In the genomic region with DNA sequence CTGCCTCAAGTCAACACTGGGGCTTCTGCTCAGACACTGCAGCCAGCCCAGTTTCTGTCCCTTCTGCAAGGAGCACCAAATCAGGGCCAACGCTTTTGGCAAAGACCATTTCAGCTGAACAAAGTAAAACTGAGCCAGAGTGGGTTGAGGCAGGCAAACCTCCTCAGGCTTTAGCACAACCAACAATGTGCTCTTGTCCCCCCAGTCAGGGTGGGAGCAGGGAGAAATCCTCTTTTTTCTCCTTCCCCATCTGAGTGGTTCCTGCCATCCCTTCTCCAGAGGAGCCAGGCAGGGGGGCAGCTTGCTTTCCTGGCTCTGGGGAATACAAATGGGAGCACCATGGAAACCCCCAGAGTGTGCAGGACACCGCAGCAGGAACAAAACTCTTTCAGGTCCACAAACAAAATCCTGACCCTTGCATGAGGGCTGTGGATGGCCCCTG, we compare ENCODE assay signal across 1 cellular context.
TF ChIP-seq lines count a peak whose summit lies in the region.

No MANE protein-coding gene starts in this region.

TF ChIP-seq in GM12878, 131 proteins besides CTCF, POLR2A, EP300 and RAD21:
- no peak for TF ChIP-seq TCF3 (IDR thresholded peaks at IDR 0.05; ENCODE audit: borderline replicate concordance, insufficient read depth, low read depth, low read length)
- TF ChIP-seq RFX5 (IDR thresholded peaks at IDR 0.05; ENCODE audit: low read depth, low read length), result no peak
- TF ChIP-seq CHD4 (IDR thresholded peaks at IDR 0.05), result no peak
- TF ChIP-seq, protein P1, sequence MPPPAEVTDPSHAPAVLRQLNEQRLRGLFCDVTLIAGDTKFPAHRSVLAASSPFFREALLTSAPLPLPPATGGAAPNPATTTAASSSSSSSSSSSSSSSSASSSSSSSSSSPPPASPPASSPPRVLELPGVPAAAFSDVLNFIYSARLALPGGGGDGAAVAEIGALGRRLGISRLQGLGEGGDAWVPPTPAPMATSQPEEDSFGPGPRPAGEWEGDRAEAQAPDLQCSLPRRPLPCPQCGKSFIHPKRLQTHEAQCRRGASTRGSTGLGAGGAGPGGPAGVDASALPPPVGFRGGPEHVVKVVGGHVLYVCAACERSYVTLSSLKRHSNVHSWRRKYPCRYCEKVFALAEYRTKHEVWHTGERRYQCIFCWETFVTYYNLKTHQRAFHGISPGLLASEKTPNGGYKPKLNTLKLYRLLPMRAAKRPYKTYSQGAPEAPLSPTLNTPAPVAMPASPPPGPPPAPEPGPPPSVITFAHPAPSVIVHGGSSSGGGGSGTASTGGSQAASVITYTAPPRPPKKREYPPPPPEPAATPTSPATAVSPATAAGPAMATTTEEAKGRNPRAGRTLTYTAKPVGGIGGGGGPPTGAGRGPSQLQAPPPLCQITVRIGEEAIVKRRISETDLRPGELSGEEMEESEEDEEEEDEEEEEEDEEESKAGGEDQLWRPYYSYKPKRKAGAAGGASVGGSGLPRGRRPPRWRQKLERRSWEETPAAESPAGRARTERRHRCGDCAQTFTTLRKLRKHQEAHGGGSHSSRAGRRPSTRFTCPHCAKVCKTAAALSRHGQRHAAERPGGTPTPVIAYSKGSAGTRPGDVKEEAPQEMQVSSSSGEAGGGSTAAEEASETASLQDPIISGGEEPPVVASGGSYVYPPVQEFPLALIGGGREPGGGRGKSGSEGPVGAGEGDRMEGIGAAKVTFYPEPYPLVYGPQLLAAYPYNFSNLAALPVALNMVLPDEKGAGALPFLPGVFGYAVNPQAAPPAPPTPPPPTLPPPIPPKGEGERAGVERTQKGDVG (CRISPR knock-in tag; IDR thresholded peaks at IDR 0.05), result no peak
- TF ChIP-seq, protein P2, sequence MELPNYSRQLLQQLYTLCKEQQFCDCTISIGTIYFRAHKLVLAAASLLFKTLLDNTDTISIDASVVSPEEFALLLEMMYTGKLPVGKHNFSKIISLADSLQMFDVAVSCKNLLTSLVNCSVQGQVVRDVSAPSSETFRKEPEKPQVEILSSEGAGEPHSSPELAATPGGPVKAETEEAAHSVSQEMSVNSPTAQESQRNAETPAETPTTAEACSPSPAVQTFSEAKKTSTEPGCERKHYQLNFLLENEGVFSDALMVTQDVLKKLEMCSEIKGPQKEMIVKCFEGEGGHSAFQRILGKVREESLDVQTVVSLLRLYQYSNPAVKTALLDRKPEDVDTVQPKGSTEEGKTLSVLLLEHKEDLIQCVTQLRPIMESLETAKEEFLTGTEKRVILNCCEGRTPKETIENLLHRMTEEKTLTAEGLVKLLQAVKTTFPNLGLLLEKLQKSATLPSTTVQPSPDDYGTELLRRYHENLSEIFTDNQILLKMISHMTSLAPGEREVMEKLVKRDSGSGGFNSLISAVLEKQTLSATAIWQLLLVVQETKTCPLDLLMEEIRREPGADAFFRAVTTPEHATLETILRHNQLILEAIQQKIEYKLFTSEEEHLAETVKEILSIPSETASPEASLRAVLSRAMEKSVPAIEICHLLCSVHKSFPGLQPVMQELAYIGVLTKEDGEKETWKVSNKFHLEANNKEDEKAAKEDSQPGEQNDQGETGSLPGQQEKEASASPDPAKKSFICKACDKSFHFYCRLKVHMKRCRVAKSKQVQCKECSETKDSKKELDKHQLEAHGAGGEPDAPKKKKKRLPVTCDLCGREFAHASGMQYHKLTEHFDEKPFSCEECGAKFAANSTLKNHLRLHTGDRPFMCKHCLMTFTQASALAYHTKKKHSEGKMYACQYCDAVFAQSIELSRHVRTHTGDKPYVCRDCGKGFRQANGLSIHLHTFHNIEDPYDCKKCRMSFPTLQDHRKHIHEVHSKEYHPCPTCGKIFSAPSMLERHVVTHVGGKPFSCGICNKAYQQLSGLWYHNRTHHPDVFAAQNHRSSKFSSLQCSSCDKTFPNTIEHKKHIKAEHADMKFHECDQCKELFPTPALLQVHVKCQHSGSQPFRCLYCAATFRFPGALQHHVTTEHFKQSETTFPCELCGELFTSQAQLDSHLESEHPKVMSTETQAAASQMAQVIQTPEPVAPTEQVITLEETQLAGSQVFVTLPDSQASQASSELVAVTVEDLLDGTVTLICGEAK (IDR thresholded peaks at IDR 0.05; ENCODE audit: borderline replicate concordance), result no peak
- no peak for TF ChIP-seq MEF2A (IDR thresholded peaks at IDR 0.05; ENCODE audit: insufficient read depth, low read depth, low read length)
- no peak for TF ChIP-seq BCL11A (IDR thresholded peaks at IDR 0.05; ENCODE audit: low read depth, low read length)
- TF ChIP-seq ATF3 (IDR thresholded peaks at IDR 0.05; ENCODE audit: borderline replicate concordance, extremely low read depth, low read depth, low read length), result no peak
